18 cellular contexts compared by ENCODE assay signal in genomic region chr4:186932196-186932595, GRCh38.
DNase-seq lines count a peak whose midpoint lies in the region; ATAC-seq and TF ChIP-seq lines count a peak whose summit lies in the region.
"Had no signal": no experiment of that assay in that cellular context is flagged by ENCODE, and none has a peak within 500 bp of the region (broad histone marks: within the 10 kb centered on the region; RNA-seq: fewer than 3 reads in every experiment).

No MANE protein-coding gene starts in this region.

- H3K4me3 Mint-ChIP-seq in activated T-helper 17 cell treated with anti-CD3 and anti-CD28 coated beads, Interleukin-2, amount 50 U/mL, for 72 hours = no peak overlapping the region
- H3K4me3 Mint-ChIP-seq: activated CD4-positive, alpha-beta memory T cell treated with anti-CD3 and anti-CD28 coated beads for 36 hours; activated naive CD8-positive, alpha-beta T cell treated with anti-CD3 and anti-CD28 coated beads, Interleukin-2, amount 10 ng/mL, durations not matched to agents 7 days and 5 days; activated T-cell treated with anti-CD3 and anti-CD28 coated beads, Interleukin-2, amount 50 U/mL, for 72 hours; CD4-positive, alpha-beta T cell; central memory CD8-positive, alpha-beta T cell had no signal

- no peaks in the 10 kb centered on the region for H3K9me3 ChIP-seq in fibroblast of lung (ENCODE audit: control insufficient read depth, insufficient read depth, low read depth, low read length)
- no peaks in the 10 kb centered on the region for H3K9me3 ChIP-seq in vagina
- no peaks in the 10 kb centered on the region for H3K9me3 ChIP-seq in body of pancreas
- H3K9me3 ChIP-seq: gastrocnemius medialis, MG63, psoas muscle had no signal

- H4K20me1 ChIP-seq in fibroblast of lung (ENCODE audit: control insufficient read depth, extremely low read depth, insufficient read depth, low read length) = no peaks in the 10 kb centered on the region

- WGBS in body of pancreas, 2 donors = 91 to 96% methylated on average over 5 of the region's 5 CpGs

- no peaks in the 10 kb centered on the region for H3K27me3 Mint-ChIP-seq in activated T-helper 17 cell treated with anti-CD3 and anti-CD28 coated beads, Interleukin-2, amount 50 U/mL, for 72 hours
- H3K27me3 Mint-ChIP-seq: activated CD4-positive, alpha-beta memory T cell treated with anti-CD3 and anti-CD28 coated beads for 36 hours; activated naive CD8-positive, alpha-beta T cell treated with anti-CD3 and anti-CD28 coated beads, Interleukin-2, amount 10 ng/mL, durations not matched to agents 7 days and 5 days; CD4-positive, alpha-beta T cell; central memory CD8-positive, alpha-beta T cell had no signal

- H3K27me3 ChIP-seq in fibroblast of lung (ENCODE audit: control insufficient read depth, insufficient read depth, low read length) (no peaks in the 10 kb centered on the region), vagina (no peaks in the 10 kb centered on the region), body of pancreas (no peaks in the 10 kb centered on the region)
- H3K27me3 ChIP-seq: gastrocnemius medialis, MG63 had no signal

- no peak overlapping the region for H3K4me3 ChIP-seq in fibroblast of lung (replicated peaks in 1 of 4; ENCODE audit: control extremely low read depth in 1 of 4, insufficient read depth in 1 of 4, low read depth in 3 of 4, low read length in 4 of 4)
- no peak overlapping the region for H3K4me3 ChIP-seq in vagina
- no peak overlapping the region for H3K4me3 ChIP-seq in body of pancreas
- H3K4me3 ChIP-seq: gastrocnemius medialis, MG63, psoas muscle had no signal

- H3K27ac ChIP-seq in fibroblast of lung (ENCODE audit: insufficient read depth, low read length) (peak overlapping the region; percentile 55), vagina (peak overlapping the region; percentile 39), body of pancreas (no peak overlapping the region)
- H3K27ac ChIP-seq: gastrocnemius medialis, psoas muscle had no signal

- ATAC-seq in activated T-helper 17 cell treated with anti-CD3 and anti-CD28 coated beads, Interleukin-2, amount 50 U/mL, for 72 hours (replicated peaks) = no peak
- no peak for ATAC-seq in body of pancreas
- ATAC-seq: activated T-cell treated with anti-CD3 and anti-CD28 coated beads, Interleukin-2, amount 50 U/mL, for 72 hours; gastrocnemius medialis; left ventricle myocardium superior; psoas muscle had no signal

- no peak overlapping the region for H3K4me2 ChIP-seq in fibroblast of lung (ENCODE audit: extremely low read depth, insufficient read depth, low read length)

- no peak overlapping the region for H3K27ac Mint-ChIP-seq in activated T-helper 17 cell treated with anti-CD3 and anti-CD28 coated beads, Interleukin-2, amount 50 U/mL, for 72 hours
- H3K27ac Mint-ChIP-seq: activated CD4-positive, alpha-beta memory T cell treated with anti-CD3 and anti-CD28 coated beads for 36 hours; activated naive CD8-positive, alpha-beta T cell treated with anti-CD3 and anti-CD28 coated beads, Interleukin-2, amount 10 ng/mL, durations not matched to agents 7 days and 5 days; activated T-cell treated with anti-CD3 and anti-CD28 coated beads, Interleukin-2, amount 50 U/mL, for 72 hours; CD4-positive, alpha-beta T cell had no signal

- no peak overlapping the region for H3K9ac ChIP-seq in fibroblast of lung (ENCODE audit: insufficient read depth, low read length)

- intact Hi-C loops in vagina (cut with DNase I) (no loop called here), body of pancreas (cut with DNase I) (no loop called here)

- H3K4me1 ChIP-seq in fibroblast of lung (ENCODE audit: control insufficient read depth, extremely low read depth, insufficient read depth, low read length) = peaks cover 19% of the 10 kb centered on the region
- peaks cover 33% of the 10 kb centered on the region for H3K4me1 ChIP-seq in vagina
- peaks cover 23% of the 10 kb centered on the region for H3K4me1 ChIP-seq in body of pancreas
- H3K4me1 ChIP-seq: gastrocnemius medialis, psoas muscle had no signal

- peak; percentile 29 for DNase-seq in NCI-H345 (lab: John Stamatoyannopoulos, UW)
- DNase-seq in NCI-H345 treated with DMSO at 0.1 percent for 48 hours (lab: John Stamatoyannopoulos, UW; ENCODE audit: unreplicated experiment) = no peak
- DNase-seq in NCI-H774 (lab: John Stamatoyannopoulos, UW) = peak; percentile 35
- peak in 1 of 2 donors; percentile 51 for DNase-seq in fibroblast of lung (ENCODE audit: low read depth in 2 of 2)
- DNase-seq in vagina (ENCODE audit: extremely low spot score in 2 of 2) = no peak
- DNase-seq in activated CD4-positive, CD25-positive, alpha-beta regulatory T cell treated with anti-CD3 and anti-CD28 coated beads, Interleukin-2, amount 50 U/mL, for 72 hours = no peak
- no peak for DNase-seq in body of pancreas
- DNase-seq: activated CD4-positive, alpha-beta memory T cell treated with anti-CD3 and anti-CD28 coated beads for 36 hours; activated naive CD8-positive, alpha-beta T cell treated with anti-CD3 and anti-CD28 coated beads, Interleukin-2, amount 10 ng/mL, durations not matched to agents 7 days and 5 days; activated T-cell treated with anti-CD3 and anti-CD28 coated beads, Interleukin-2, amount 50 U/mL, for 72 hours; CD4-positive, alpha-beta T cell; gastrocnemius medialis; left ventricle myocardium superior; NCI-H2227 treated with DMSO at 0.1 percent for 48 hours; psoas muscle had no signal

- no peak overlapping the region for H2AFZ ChIP-seq in fibroblast of lung (ENCODE audit: low read length)

- no peaks in the 10 kb centered on the region for H3K4me1 Mint-ChIP-seq in activated T-helper 17 cell treated with anti-CD3 and anti-CD28 coated beads, Interleukin-2, amount 50 U/mL, for 72 hours
- H3K4me1 Mint-ChIP-seq: activated naive CD8-positive, alpha-beta T cell treated with anti-CD3 and anti-CD28 coated beads, Interleukin-2, amount 10 ng/mL, durations not matched to agents 7 days and 5 days; central memory CD8-positive, alpha-beta T cell had no signal

- TF ChIP-seq CTCF in fibroblast of lung (conservative IDR thresholded peaks at IDR 0.05 in 1 of 2, IDR thresholded peaks at IDR 0.05 in 1 of 2; ENCODE audit: low read depth in 1 of 2, low read length in 2 of 2) (no peak), vagina (IDR thresholded peaks at IDR 0.05) (no peak), body of pancreas (IDR thresholded peaks at IDR 0.05) (no peak)

- H3K36me3 Mint-ChIP-seq in activated T-helper 17 cell treated with anti-CD3 and anti-CD28 coated beads, Interleukin-2, amount 50 U/mL, for 72 hours (ENCODE audit: low read depth) = no peaks in the 10 kb centered on the region
- H3K36me3 Mint-ChIP-seq: activated CD4-positive, alpha-beta memory T cell treated with anti-CD3 and anti-CD28 coated beads for 36 hours; activated naive CD8-positive, alpha-beta T cell treated with anti-CD3 and anti-CD28 coated beads, Interleukin-2, amount 10 ng/mL, durations not matched to agents 7 days and 5 days had no signal

- H3K36me3 ChIP-seq in fibroblast of lung (ENCODE audit: control insufficient read depth, insufficient read depth, low read length) (no peaks in the 10 kb centered on the region), vagina (no peaks in the 10 kb centered on the region), body of pancreas (replicated peaks in 1 of 2; ENCODE audit: insufficient read depth in 1 of 2, low read depth in 2 of 2) (no peaks in the 10 kb centered on the region)
- H3K36me3 ChIP-seq: gastrocnemius medialis, MG63 had no signal

- peaks cover 13% of the 10 kb centered on the region for H3K9me3 Mint-ChIP-seq in activated T-helper 17 cell treated with anti-CD3 and anti-CD28 coated beads, Interleukin-2, amount 50 U/mL, for 72 hours

- TF ChIP-seq POLR2A in vagina (IDR thresholded peaks at IDR 0.05) (no peak), body of pancreas (IDR thresholded peaks at IDR 0.05) (no peak)

- H3K79me2 ChIP-seq in fibroblast of lung (ENCODE audit: control insufficient read depth, insufficient read depth, low read length) = no peaks in the 10 kb centered on the region

Comparison
In these comparisons a context has a peak if more than half of its experiments do, and no peak if none do; other contexts are left out.
1. DNase-seq: peak in NCI-H345 (single experiment) and NCI-H774 (single experiment); none in NCI-H345 treated with DMSO at 0.1 percent for 48 hours (single experiment), vagina (0 of 2), activated CD4-positive, CD25-positive, alpha-beta regulatory T cell treated with anti-CD3 and anti-CD28 coated beads, Interleukin-2, amount 50 U/mL, for 72 hours (single experiment) and body of pancreas (0 of 4).
2. H3K27ac ChIP-seq: peak in fibroblast of lung (single experiment) and vagina (single experiment); none in body of pancreas (0 of 4).